17 cellular contexts compared by ENCODE assay signal in genomic region chr3:133991209-133991608, GRCh38. TPM values are rescaled to one million over a fixed set of nuclear protein-coding genes. Genes with fewer than 3 reads are reported as not detected.
DNase-seq lines count a peak whose midpoint lies in the region; ATAC-seq lines count a peak whose summit lies in the region.
"Had no signal": no experiment of that assay in that cellular context is flagged by ENCODE, and none has a peak within 500 bp of the region (broad histone marks: within the 10 kb centered on the region; RNA-seq: fewer than 3 reads in every experiment).

No MANE protein-coding gene starts in this region.

- ATAC-seq in GM18858 (IDR thresholded peaks at IDR 0.05; ENCODE audit: unreplicated experiment) = no peak
- ATAC-seq: natural killer cell treated with Interleukin-12 subunit alpha and Interleukin-12 subunit beta and Interleukin-15 and Interleukin-18, amount 100 ng/mL, for 72 hours had no signal

- DNase-seq in AG08395 (ENCODE audit: low spot score) = peak; percentile 57
- peak; percentile 4 for DNase-seq in GM04504 (ENCODE audit: low read depth)
- DNase-seq in dermis microvascular lymphatic vessel endothelial cell (ENCODE audit: low read depth in 2 of 2) = peak; percentile 54 to 79
- DNase-seq in lung microvascular endothelial cell (ENCODE audit: low read depth in 2 of 2) = peak; percentile 58 to 70
- DNase-seq in inferior parietal cortex (ENCODE audit: extremely low spot score) = no peak
- no peak for DNase-seq in C1 segment of cervical spinal cord (lab: John Stamatoyannopoulos, UW)
- no peak for DNase-seq in amniotic stem cell (lab: John Stamatoyannopoulos, UW)
- DNase-seq: activated CD4-positive, alpha-beta T cell treated with anti-CD3 and anti-CD28 coated beads, Interleukin-2, amount 50 U/mL, for 1 hour; DMS79 treated with DMSO at 0.1 percent for 48 hours; effector CD4-positive, alpha-beta T cell; NCI-H1417 treated with DMSO at 0.1 percent for 48 hours; NCI-H526 treated with DMSO at 0.1 percent for 48 hours; SIG-M5; stimulated activated CD4-positive, alpha-beta T cell treated with anti-CD3 and anti-CD28 coated beads, Interleukin-2, amount 100 ng/mL, for 48 hours had no signal

RNA-seq across cellular contexts. Expression of gene SLCO2A1, which starts 38.5 kb away (rescaled TPM):
- 1.2 and 8.0 TPM in 2 replicates for total RNA-seq in dermis microvascular lymphatic vessel endothelial cell
- total RNA-seq in lung microvascular endothelial cell = 2.4 and 7.9 TPM in 2 replicates
- total RNA-seq: natural killer cell treated with Interleukin-12 subunit alpha and Interleukin-12 subunit beta and Interleukin-15 and Interleukin-18, amount 100 ng/mL, for 72 hours; T-helper 1 cell treated with Interleukin-12 subunit alpha and Interleukin-12 subunit beta and Interleukin-4 antibody, amounts not matched to agents 30 ng/mL and 1 ng/mL, for 36 hours had no signal

Comparison
In these comparisons a context has a peak if more than half of its experiments do, and no peak if none do; other contexts are left out.
1. DNase-seq: peak in AG08395 (single experiment), GM04504 (single experiment), dermis microvascular lymphatic vessel endothelial cell (2 of 2) and lung microvascular endothelial cell (2 of 2); none in inferior parietal cortex (single experiment), C1 segment of cervical spinal cord (0 of 14) and amniotic stem cell (single experiment).